In genomic region chr11:67731583-67731982, GRCh38 we compare ENCODE assay signal across 12 cellular contexts. TPM values are rescaled to one million over a fixed set of nuclear protein-coding genes. Genes with fewer than 3 reads are reported as not detected.
DNase-seq lines count a peak whose midpoint lies in the region; ATAC-seq, FAIRE-seq and TF ChIP-seq lines count a peak whose summit lies in the region.
"Had no signal": no experiment of that assay in that cellular context is flagged by ENCODE, and none has a peak within 500 bp of the region (broad histone marks: within the 10 kb centered on the region; RNA-seq: fewer than 3 reads in every experiment).

No MANE protein-coding gene starts in this region.

- intact Hi-C loops in testis (cut with DNase I; ENCODE audit: low total_unique reads), result no loop called here
- intact Hi-C loops in HepG2 (cut with micrococcal nuclease; ENCODE audit: unreplicated experiment), result no loop called here

- no peaks in the 10 kb centered on the region for H4K20me1 ChIP-seq in H1 (replicated peaks in 1 of 2; ENCODE audit: control insufficient read depth in 1 of 2, insufficient read depth in 2 of 2, low read length in 2 of 2)
- H4K20me1 ChIP-seq in HepG2 (ENCODE audit: insufficient read depth, low read length), result no peaks in the 10 kb centered on the region

- H3K9me3 ChIP-seq in H1 (ENCODE audit: insufficient read depth in 2 of 2, low read depth in 1 of 2, low read length in 1 of 2), result no peaks in the 10 kb centered on the region
- no peaks in the 10 kb centered on the region for H3K9me3 ChIP-seq in testis
- no peaks in the 10 kb centered on the region for H3K9me3 ChIP-seq in HepG2 (ENCODE audit: low read length)
- H3K9me3 ChIP-seq: ovary had no signal

- H3K4me3 ChIP-seq in H1 (ENCODE audit: extremely low read depth in 1 of 4, insufficient read depth in 2 of 4, low read depth in 3 of 4, low read length in 4 of 4) (peak overlapping the region in 3 of 4 experiments; percentile 13 to 59 (median 39); a peak in 5 of 8 replicates), testis (peak overlapping the region; percentile 9 to 17), HepG2 (replicated peaks in 1 of 3; ENCODE audit: insufficient read depth in 1 of 3, low read depth in 2 of 3, low read length in 3 of 3) (no peak overlapping the region)
- H3K4me3 ChIP-seq: ovary had no signal

- ATAC-seq in activated T-cell treated with anti-CD3 and anti-CD28 coated beads, Interleukin-2, amount 50 U/mL, for 72 hours (replicated peaks in 1 of 2), result peak in 1 of 2 donors; percentile 27
- no peak for ATAC-seq in HepG2
- ATAC-seq: left colon had no signal

- no peaks in the 10 kb centered on the region for H3K27me3 ChIP-seq in H1 (replicated peaks in 1 of 4; ENCODE audit: control insufficient read depth in 3 of 4, extremely low read depth in 1 of 4, insufficient read depth in 3 of 4, low read length in 3 of 4)
- no peaks in the 10 kb centered on the region for H3K27me3 ChIP-seq in testis
- no peaks in the 10 kb centered on the region for H3K27me3 ChIP-seq in HepG2 (ENCODE audit: control insufficient read depth in 1 of 2, insufficient read depth in 2 of 2, low read length in 2 of 2)
- H3K27me3 ChIP-seq: ovary had no signal

- H3K79me2 ChIP-seq in H1 (ENCODE audit: control insufficient read depth in 1 of 2, insufficient read depth in 2 of 2, low read length in 2 of 2) (no peaks in the 10 kb centered on the region), HepG2 (ENCODE audit: insufficient read depth, low read length) (no peaks in the 10 kb centered on the region)

- BruUV-seq in HepG2 (replicated peaks; lab: Mats Ljungman, UMichigan), result no TSS peak

- no peak overlapping the region for H4K5ac ChIP-seq in H1 (ENCODE audit: insufficient read length, low read depth, low read length)

- H3K79me1 ChIP-seq in H1 (ENCODE audit: low read depth, low read length), result no peaks in the 10 kb centered on the region

- H2BK20ac ChIP-seq in H1 (ENCODE audit: low read length), result no peak overlapping the region

- no peak overlapping the region for H4K91ac ChIP-seq in H1 (replicated peaks; ENCODE audit: insufficient read length, low read length)

- TF ChIP-seq RAD21 in H1 (IDR thresholded peaks at IDR 0.05 in 1 of 2, conservative IDR thresholded peaks at IDR 0.05 in 1 of 2; ENCODE audit: low read depth in 2 of 2, low read length in 2 of 2), result no peak
- no peak for TF ChIP-seq RAD21 in HepG2 (CRISPR knock-in tag; IDR thresholded peaks at IDR 0.05)

- no peak overlapping the region for H2BK120ac ChIP-seq in H1 (replicated peaks; ENCODE audit: low read depth, low read length)

- peaks cover 39% of the 10 kb centered on the region for H3K4me1 Mint-ChIP-seq in activated T-cell treated with anti-CD3 and anti-CD28 coated beads, Interleukin-2, amount 50 U/mL, for 72 hours (ENCODE audit: low read depth)

- H3K14ac ChIP-seq in H1 (ENCODE audit: insufficient read length), result no peak overlapping the region

- in situ Hi-C loops in HepG2 (cut with HindIII; ENCODE audit: extremely low pct_ligation_motif_present, low pct_unique_long_range_greater_than_20kb), result no loop called here

- no peak overlapping the region for H2AK5ac ChIP-seq in H1 (ENCODE audit: low read depth, low read length)

- H3K23ac ChIP-seq in H1 (ENCODE audit: insufficient read length), result no peak overlapping the region

- H3K4me3 Mint-ChIP-seq in activated T-cell treated with anti-CD3 and anti-CD28 coated beads, Interleukin-2, amount 50 U/mL, for 72 hours, result peak overlapping the region; percentile 76 to 77

- TF ChIP-seq CTCF in H1 (IDR thresholded peaks at IDR 0.05; ENCODE audit: control extremely low read depth in 1 of 3, insufficient read depth in 1 of 3, low read depth in 1 of 3, low read length in 3 of 3), result no peak
- TF ChIP-seq CTCF in testis (IDR thresholded peaks at IDR 0.05), result no peak
- no peak for TF ChIP-seq CTCF in HepG2 (CRISPR knock-in tag; IDR thresholded peaks at IDR 0.05)

- peaks cover 19% of the 10 kb centered on the region for H3K27me3 Mint-ChIP-seq in activated T-cell treated with anti-CD3 and anti-CD28 coated beads, Interleukin-2, amount 50 U/mL, for 72 hours (ENCODE audit: low read depth)

- no peak overlapping the region for H3K4ac ChIP-seq in H1 (replicated peaks; ENCODE audit: insufficient read length, low read depth, low read length)

- 64% methylated on average over 14 of the region's 14 CpGs; no CpG with 5 or more reads in 1 of the 2 experiments for whole genome bisulfite sequencing in H1 (ENCODE audit: extremely low coverage in 1 of 2, insufficient coverage in 1 of 2, insufficient read length in 1 of 2, insufficient replicate concordance in 2 of 2, low coverage in 1 of 2, low lambda C conversion rate in 2 of 2, missing lambda C conversion rate in 1 of 2), 2 experiments
- WGBS in testis, 2 donors, result 29 to 38% methylated on average over 8 to 14 of the region's 14 CpGs
- WGBS in HepG2 (ENCODE audit: low lambda C conversion rate), result 75% methylated on average over 9 of the region's 14 CpGs

- peaks cover 3% of the 10 kb centered on the region; the same call in 1 of the 2 replicates for H3K23me2 ChIP-seq in H1 (ENCODE audit: low read depth, low read length)

- H3K27ac Mint-ChIP-seq in activated T-cell treated with anti-CD3 and anti-CD28 coated beads, Interleukin-2, amount 50 U/mL, for 72 hours, result no peak overlapping the region

- no peak overlapping the region for H4K8ac ChIP-seq in H1 (ENCODE audit: extremely low read depth, insufficient read depth, low read length)

- H3K36me3 ChIP-seq in H1 (ENCODE audit: control insufficient read depth in 2 of 4, insufficient read depth in 4 of 4, low read length in 3 of 4) (no peaks in the 10 kb centered on the region), testis (ENCODE audit: low read depth, missing control alignments) (no peaks in the 10 kb centered on the region), HepG2 (replicated peaks in 1 of 2; ENCODE audit: control insufficient read depth in 1 of 2, insufficient read depth in 2 of 2, low read length in 2 of 2) (no peaks in the 10 kb centered on the region)
- H3K36me3 ChIP-seq: ovary had no signal

- H3K4me2 ChIP-seq in H1 (ENCODE audit: insufficient read depth in 1 of 2, low read depth in 2 of 2, low read length in 2 of 2), result peak overlapping the region; percentile 16 to 60; a peak in 1 of 4 replicates
- no peak overlapping the region for H3K4me2 ChIP-seq in HepG2 (ENCODE audit: low read depth, low read length)

- no peaks in the 10 kb centered on the region for H3K9me3 Mint-ChIP-seq in activated T-cell treated with anti-CD3 and anti-CD28 coated beads, Interleukin-2, amount 50 U/mL, for 72 hours

- H3K9ac ChIP-seq in H1 (replicated peaks in 1 of 4; ENCODE audit: extremely low read depth in 1 of 4, low read depth in 3 of 4, low read length in 3 of 4) (no peak overlapping the region), HepG2 (ENCODE audit: insufficient read depth, low read depth, low read length) (no peak overlapping the region)

- no peak overlapping the region for H3K18ac ChIP-seq in H1 (ENCODE audit: extremely low read depth, low read length)

- H3K36me3 Mint-ChIP-seq in activated T-cell treated with anti-CD3 and anti-CD28 coated beads, Interleukin-2, amount 50 U/mL, for 72 hours (ENCODE audit: insufficient read depth in 2 of 2), result no peaks in the 10 kb centered on the region

- no peak for DNase-seq in activated T-cell treated with anti-CD3 and anti-CD28 coated beads, Interleukin-2, amount 50 U/mL, for 72 hours
- no peak for DNase-seq in activated T-cell treated with anti-CD3 and anti-CD28 coated beads, Interleukin-2, amount 50 U/mL, for 1 hour
- DNase-seq in M059J (ENCODE audit: low read depth) (peak; percentile 2), H1 (ENCODE audit: low read depth in 1 of 2, low spot score in 2 of 2) (no peak), testis (no peak), NOMO-1 treated with dmso at 0.1 percent for 144 hours (lab: John Stamatoyannopoulos, UW; ENCODE audit: unreplicated experiment) (no peak), HepG2 (ENCODE audit: low spot score) (no peak), superior temporal gyrus (ENCODE audit: extremely low spot score) (no peak)
- DNase-seq: left colon, NCI-H1105 treated with DMSO at 0.1 percent for 48 hours, ovary had no signal

- CTCF ChIA-PET in H1 (lab: Charles Lee; ENCODE audit: partially characterized antibody), result no interaction called here
- CTCF ChIA-PET in HepG2 (lab: Yijun Ruan, JAX; ENCODE audit: low intra/inter-chr PET ratio, low total read pairs), result no interaction called here

- TF ChIP-seq EP300 in H1 (IDR thresholded peaks at IDR 0.05; ENCODE audit: borderline replicate concordance in 1 of 2, low read depth in 2 of 2, low read length in 2 of 2) (no peak), HepG2 (IDR thresholded peaks at IDR 0.05; ENCODE audit: low read depth in 2 of 2, low read length in 2 of 2) (no peak), HepG2 (CRISPR knock-in tag; IDR thresholded peaks at IDR 0.05; ENCODE audit: borderline replicate concordance) (no peak)

- FAIRE-seq in H1 (lab: Jason Lieb, UNC) (no peak), HepG2 (lab: Jason Lieb, UNC) (no peak)

- H2BK5ac ChIP-seq in H1 (ENCODE audit: low read depth, low read length), result no peak overlapping the region

- no peak overlapping the region for H2BK15ac ChIP-seq in H1 (ENCODE audit: low read length)

- H3K4me1 ChIP-seq in H1 (replicated peaks in 1 of 4; ENCODE audit: control insufficient read depth in 3 of 4, insufficient read depth in 4 of 4, low read length in 3 of 4) (peaks cover 0 to 2% (median 0%) of the 10 kb centered on the region in 4 experiments; a peak in 2 of 7 replicates), testis (no peaks in the 10 kb centered on the region), HepG2 (ENCODE audit: insufficient read depth, low read length) (peaks cover 32% of the 10 kb centered on the region)

- POLR2A ChIA-PET in H1 (lab: Charles Lee; ENCODE audit: partially characterized antibody), result no interaction called here
- POLR2A ChIA-PET in HepG2 (lab: Yijun Ruan, JAX), result no interaction called here

- H2BK12ac ChIP-seq in H1 (ENCODE audit: low read depth, low read length), result no peak overlapping the region

- no peak overlapping the region for H2AFZ ChIP-seq in H1 (ENCODE audit: low read length)
- H2AFZ ChIP-seq in HepG2 (ENCODE audit: low read length), result no peak overlapping the region

- H3K56ac ChIP-seq in H1 (replicated peaks; ENCODE audit: insufficient read length, low read depth, low read length), result no peak overlapping the region

- no peak overlapping the region for H3K27ac ChIP-seq in H1 (ENCODE audit: low read depth, low read length)
- no peak overlapping the region for H3K27ac ChIP-seq in testis
- no peak overlapping the region for H3K27ac ChIP-seq in HepG2 (ENCODE audit: extremely low read length, insufficient read depth, low read length)
- H3K27ac ChIP-seq: ovary had no signal

- TF ChIP-seq POLR2A in H1 (IDR thresholded peaks at IDR 0.05; ENCODE audit: control extremely low read depth in 1 of 2, low read depth in 2 of 2, low read length in 2 of 2) (no peak), testis (IDR thresholded peaks at IDR 0.05) (no peak), HepG2 (IDR thresholded peaks at IDR 0.05; ENCODE audit: insufficient read depth in 1 of 2, low read depth in 2 of 2, low read length in 2 of 2) (no peak)

RNA-seq across cellular contexts. Expression of gene ALDH3B2, which starts 57.2 kb away (rescaled TPM):
- not detected for total RNA-seq in activated T-cell treated with anti-CD3 and anti-CD28 coated beads, Interleukin-2, amount 50 U/mL, for 72 hours
- total RNA-seq in M059J (2014; rRNA removed; shearing (Covaris generic)), result not detected in 2 replicates
- not detected in 2 replicates for total RNA-seq in H1 (2021; fragmentation: NEBNext Ultra II Directional; extraction: Animal tissue kit (Norgen Biotek cat#: 25700))
- polyA plus RNA-seq in H1 (2011; rRNA removed) (not detected in 2 replicates), testis (ENCODE audit: insufficient read depth, low read depth, low replicate concordance) (not detected), HepG2 (2011; rRNA removed) (not detected in 2 replicates)
- not detected for polyA plus RNA-seq in H1 (2011; cell fraction: cytosol; rRNA removed)
- polyA plus RNA-seq in H1 (2011; cell fraction: nucleus; rRNA removed), result not detected
- polyA plus RNA-seq in H1 (2012, experiment 1 of 2), result 0.12 TPM in 1 of 4 replicates, not detected in the others
- polyA plus RNA-seq in H1 (2012, experiment 2 of 2), result not detected
- polyA plus RNA-seq in H1 (2013, experiment 1 of 2), result 0.02 TPM
- polyA plus RNA-seq in H1 (2013, experiment 2 of 2), result 0.06 TPM
- not detected in 2 replicates for polyA minus RNA-seq in H1 (2011; rRNA and poly(A)+ RNA removed)
- polyA minus RNA-seq in H1 (2011; cell fraction: cytosol; rRNA and poly(A)+ RNA removed), result not detected
- not detected for polyA minus RNA-seq in H1 (2011; cell fraction: nucleus; rRNA and poly(A)+ RNA removed)
- total RNA-seq in testis (under 1 TPM in 1 of 2 donors, not detected in 1; 0.19 TPM), HepG2 (2016; rRNA removed; fragmentation: Illumina TruSeq; extraction: Trizol) (not detected in 2 replicates)
- total RNA-seq in HepG2 (2016; cell fraction: cytosol; rRNA removed; fragmentation: Illumina TruSeq; extraction: Trizol; ENCODE audit: low read depth), result not detected in 2 replicates
- total RNA-seq in HepG2 (2016; cell fraction: insoluble cytoplasmic fraction; rRNA removed; fragmentation: Illumina TruSeq; extraction: Trizol), result not detected in 2 replicates
- not detected in 2 replicates for total RNA-seq in HepG2 (2016; cell fraction: membrane; rRNA removed; fragmentation: Illumina TruSeq; extraction: Trizol)
- not detected in 2 replicates for total RNA-seq in HepG2 (2016; cell fraction: nucleus; rRNA removed; fragmentation: Illumina TruSeq; extraction: Trizol)
- polyA plus RNA-seq in HepG2 (2011; cell fraction: cytosol; rRNA removed), result not detected in 2 replicates
- polyA plus RNA-seq in HepG2 (2011; cell fraction: nucleus; rRNA removed), result not detected in 2 replicates
- polyA plus RNA-seq in HepG2 (2012), result not detected in 2 replicates
- polyA plus RNA-seq in HepG2 (2016; cell fraction: cytosol; fragmentation: Illumina TruSeq; extraction: Trizol; ENCODE audit: low read depth), result not detected in 2 replicates
- not detected in 2 replicates for polyA plus RNA-seq in HepG2 (2016; cell fraction: insoluble cytoplasmic fraction; fragmentation: Illumina TruSeq; extraction: Trizol; ENCODE audit: low read depth)
- polyA plus RNA-seq in HepG2 (2016; cell fraction: membrane; fragmentation: Illumina TruSeq; extraction: Trizol; ENCODE audit: low read depth), result not detected in 2 replicates
- polyA plus RNA-seq in HepG2 (2016; cell fraction: nucleus; fragmentation: Illumina TruSeq; extraction: Trizol; ENCODE audit: insufficient read depth, low read depth), result not detected in 2 replicates
- polyA minus RNA-seq in HepG2 (2011; rRNA and poly(A)+ RNA removed; ENCODE audit: low replicate concordance), result not detected in 2 replicates
- not detected in 2 replicates for polyA minus RNA-seq in HepG2 (2011; cell fraction: cytosol; rRNA and poly(A)+ RNA removed)
- not detected in 2 replicates for polyA minus RNA-seq in HepG2 (2011; cell fraction: nucleus; rRNA and poly(A)+ RNA removed)
- total RNA-seq: cerebellum had no signal
- polyA plus RNA-seq: ovary had no signal

Comparison
In these comparisons a context has a peak if more than half of its experiments do, and no peak if none do; other contexts are left out.
1. H3K4me3 ChIP-seq: peak in H1 (3 of 4) and testis (2 of 2); none in HepG2 (0 of 3).